Comparison of ENCODE assay signal across 8 cellular contexts in the genomic region with DNA sequence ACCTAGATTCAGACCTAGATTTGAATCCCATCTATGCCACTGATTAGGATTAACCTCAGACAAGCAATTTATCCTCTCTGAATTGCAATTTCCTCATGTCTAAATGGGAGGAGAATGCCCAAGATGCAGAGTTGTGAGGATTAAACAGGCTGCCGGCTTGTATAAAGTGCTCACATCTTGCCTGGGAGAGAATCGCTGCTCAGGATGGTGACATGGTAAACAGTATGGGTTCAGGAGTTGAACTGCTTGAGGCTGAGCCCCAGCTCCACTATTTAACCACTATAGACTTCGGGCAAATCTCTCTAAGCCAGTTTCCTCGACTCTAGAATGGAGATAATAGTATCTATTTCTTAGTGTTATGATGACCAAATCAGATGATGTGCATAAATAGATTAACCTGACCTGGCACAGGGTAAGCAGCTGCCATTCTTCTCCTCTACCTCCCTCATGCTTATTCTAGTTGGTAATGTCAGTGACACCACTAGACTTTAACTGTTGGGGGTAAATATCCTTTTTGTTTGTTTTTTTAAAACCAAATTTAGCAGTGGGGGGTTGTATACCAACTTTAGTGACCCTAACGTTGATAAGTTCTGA. TPM values are rescaled to one million over a fixed set of nuclear protein-coding genes. Genes with fewer than 3 reads are reported as not detected.
DNase-seq lines count a peak whose midpoint lies in the region; FAIRE-seq and TF ChIP-seq lines count a peak whose summit lies in the region.

No MANE protein-coding gene starts in this region.

- peak overlapping the region; percentile 60 for H3K27ac ChIP-seq in OCI-LY1 (ENCODE audit: low read depth, low read length, poor library complexity, severe bottlenecking)
- H3K27ac ChIP-seq in endothelial cell of umbilical vein (ENCODE audit: insufficient read depth, low read depth, low read length): no peak overlapping the region
- peak overlapping the region; percentile 87 for H3K27ac ChIP-seq in parathyroid adenoma

- TSS peak; percentile 25 for BruUV-seq in endothelial cell of umbilical vein (replicated peaks; lab: Mats Ljungman, UMichigan)

- H3K9ac ChIP-seq in OCI-LY1 (ENCODE audit: low read length): peak overlapping the region; percentile 61
- H3K9ac ChIP-seq in endothelial cell of umbilical vein (replicated peaks; ENCODE audit: extremely low read depth, insufficient read depth, low read length): peak overlapping the region; percentile 14
- H3K9ac ChIP-seq in parathyroid adenoma: no peak overlapping the region

- no peaks in the 10 kb centered on the region for H3K9me1 ChIP-seq in endothelial cell of umbilical vein (replicated peaks; ENCODE audit: control insufficient read depth, extremely low read depth, insufficient read depth, low read length)

- dilution Hi-C loops in endothelial cell of umbilical vein (cut with MboI; ENCODE audit: extremely low pct_ligation_motif_present, low sequenced_read_pairs): no loop called here

- H3K27me3 ChIP-seq in OCI-LY1 (ENCODE audit: insufficient read depth, low read length) (no peaks in the 10 kb centered on the region), endothelial cell of umbilical vein (ENCODE audit: control insufficient read depth in 2 of 2, insufficient read depth in 2 of 2, low read length in 2 of 2) (no peaks in the 10 kb centered on the region), parathyroid adenoma (ENCODE audit: control insufficient read depth, insufficient read depth, low read length) (no peaks in the 10 kb centered on the region)

- H3K9me2 ChIP-seq in OCI-LY1 (ENCODE audit: low read depth, low read length): no peaks in the 10 kb centered on the region

- TF ChIP-seq CTCF in GM12864 (IDR thresholded peaks at IDR 0.05; ENCODE audit: low read depth, low read length, missing control alignments): no peak
- no peak for TF ChIP-seq CTCF in OCI-LY1 (IDR thresholded peaks at IDR 0.05; ENCODE audit: low read length)
- TF ChIP-seq CTCF in endothelial cell of umbilical vein (IDR thresholded peaks at IDR 0.05; ENCODE audit: extremely low read depth in 1 of 2, insufficient read depth in 1 of 2, low read depth in 1 of 2, low read length in 2 of 2): no peak
- no peak for TF ChIP-seq CTCF in parathyroid adenoma (IDR thresholded peaks at IDR 0.05)
- TF ChIP-seq CTCF in GM10248 (IDR thresholded peaks at IDR 0.05; ENCODE audit: control extremely low read depth, extremely low read depth, low read depth, missing control alignments): no peak

- FAIRE-seq in endothelial cell of umbilical vein (lab: Jason Lieb, UNC): no peak

- no peaks in the 10 kb centered on the region for H3K9me3 ChIP-seq in OCI-LY1 (ENCODE audit: low read length)
- no peaks in the 10 kb centered on the region for H3K9me3 ChIP-seq in endothelial cell of umbilical vein (replicated peaks; ENCODE audit: control insufficient read depth, insufficient read depth, low read length)
- H3K9me3 ChIP-seq in parathyroid adenoma (ENCODE audit: control insufficient read depth, low read length): no peaks in the 10 kb centered on the region

- H3K36me3 ChIP-seq in OCI-LY1 (ENCODE audit: insufficient read depth, low read length): peaks cover 59% of the 10 kb centered on the region
- peaks cover 2 to 15% of the 10 kb centered on the region in 2 experiments for H3K36me3 ChIP-seq in endothelial cell of umbilical vein (ENCODE audit: control insufficient read depth in 2 of 2, extremely low read depth in 1 of 2, insufficient read depth in 2 of 2, low read length in 2 of 2)
- H3K36me3 ChIP-seq in parathyroid adenoma (ENCODE audit: control insufficient read depth, insufficient read depth, low read length): no peaks in the 10 kb centered on the region

- H3K4me1 ChIP-seq in OCI-LY1 (ENCODE audit: insufficient read depth, low read length, severe bottlenecking) (peaks cover 25% of the 10 kb centered on the region), endothelial cell of umbilical vein (ENCODE audit: control insufficient read depth, extremely low read depth, insufficient read depth, low read length) (peaks cover 23% of the 10 kb centered on the region), parathyroid adenoma (peaks cover 12% of the 10 kb centered on the region)

- peaks cover 20% of the 10 kb centered on the region for H3K79me2 ChIP-seq in OCI-LY1 (ENCODE audit: insufficient read depth, low read length)
- H3K79me2 ChIP-seq in endothelial cell of umbilical vein (ENCODE audit: control insufficient read depth, insufficient read depth, low read length): peaks cover 26% of the 10 kb centered on the region
- peaks cover 11% of the 10 kb centered on the region for H3K79me2 ChIP-seq in parathyroid adenoma

- H3K4me2 ChIP-seq in OCI-LY1 (ENCODE audit: low read length) (peak overlapping the region; percentile 71), endothelial cell of umbilical vein (ENCODE audit: insufficient read depth, low read length) (peak overlapping the region; percentile 59), parathyroid adenoma (ENCODE audit: low read length) (peak overlapping the region; percentile 5)

- H2AFZ ChIP-seq in OCI-LY1 (ENCODE audit: low read length): peak overlapping the region; percentile 82; the same call in 1 of the 2 replicates
- peak overlapping the region; percentile 77 for H2AFZ ChIP-seq in endothelial cell of umbilical vein (ENCODE audit: low read depth, low read length)
- H2AFZ ChIP-seq in parathyroid adenoma: peak overlapping the region; percentile 63

- H3K4me3 ChIP-seq in GM12864 (ENCODE audit: low read depth, low read length) (peak overlapping the region; percentile 35), OCI-LY1 (ENCODE audit: low read depth, low read length, poor library complexity, severe bottlenecking) (peak overlapping the region; percentile 50), endothelial cell of umbilical vein (replicated peaks in 1 of 3; ENCODE audit: insufficient read depth in 1 of 3, low read depth in 1 of 3, low read length in 3 of 3) (peak overlapping the region in 2 of 3 experiments; percentile 9 to 18), parathyroid adenoma (ENCODE audit: low read depth, low read length) (peak overlapping the region; percentile 76)

- peaks cover 1% of the 10 kb centered on the region; the same call in 1 of the 2 replicates for H3F3A ChIP-seq in OCI-LY1 (ENCODE audit: insufficient read depth, low read length)

- no peak for TF ChIP-seq POLR2A in endothelial cell of umbilical vein (IDR thresholded peaks at IDR 0.05; ENCODE audit: low read depth, low read length)

- POLR2A ChIA-PET in endothelial cell of umbilical vein (lab: Charles Lee) (interaction anchor here (0.6 to 2.2 kb wide), 14 partner anchors 9 to 364 kb away, joined by 3 to 9 read pairs (median 4); a partner anchor contains a TSS), GM10248 (lab: Yijun Ruan, JAX) (interaction anchor here (0.5 to 2.0 kb wide), 20 partner anchors 9 to 949 kb away, joined by 3 to 19 read pairs (median 4); a partner anchor contains a TSS)

- no peaks in the 10 kb centered on the region for H4K20me1 ChIP-seq in OCI-LY1 (ENCODE audit: insufficient read depth, low read length)
- H4K20me1 ChIP-seq in endothelial cell of umbilical vein (replicated peaks; ENCODE audit: control insufficient read depth, extremely low read depth, insufficient read depth, low read length): no peaks in the 10 kb centered on the region

- intact Hi-C loops in endothelial cell of umbilical vein (cut with micrococcal nuclease): no loop called here

- DNase-seq in GM12864 (ENCODE audit: low read depth) (no peak), endothelial cell of umbilical vein (ENCODE audit: low read depth, low spot score) (no peak), GM10248 (ENCODE audit: extremely low spot score) (no peak), SKM-1 treated with dmso at 0.1 percent for 144 hours (lab: John Stamatoyannopoulos, UW; ENCODE audit: unreplicated experiment) (no peak), ureter (ENCODE audit: low spot score) (no peak)
- DNase-seq in central memory CD4-positive, alpha-beta T cell: no peak

- CTCF ChIA-PET in endothelial cell of umbilical vein (lab: Charles Lee) (interaction anchor here (0.6 to 2.4 kb wide), 29 partner anchors 10 to 420 kb away, joined by 3 to 25 read pairs (median 4); a partner anchor contains a TSS), GM10248 (lab: Yijun Ruan, JAX) (interaction anchor here (0.7 to 4.0 kb wide), 32 partner anchors 9 to 487 kb away, joined by 3 to 76 read pairs (median 4); a partner anchor contains a TSS)

RNA-seq across cellular contexts. Expression of a gene that starts 0.7 kb away (rescaled TPM):
- 1,014 and 1,102 TPM in 2 replicates for total RNA-seq in endothelial cell of umbilical vein
- 2,467 and 2,620 TPM in 2 replicates for polyA plus RNA-seq in endothelial cell of umbilical vein
- 4,890 and 5,080 TPM in 2 replicates for polyA plus RNA-seq in endothelial cell of umbilical vein (2011; cell fraction: cytosol; rRNA removed)
- polyA plus RNA-seq in endothelial cell of umbilical vein (2011; cell fraction: nucleus; rRNA removed): 1,058 and 1,799 TPM in 2 replicates
- 2,952 and 3,928 TPM in 2 replicates for polyA plus RNA-seq in endothelial cell of umbilical vein (2012)
- 1,135 and 1,329 TPM in 2 replicates for polyA minus RNA-seq in endothelial cell of umbilical vein
- polyA minus RNA-seq in endothelial cell of umbilical vein (2011; cell fraction: cytosol; rRNA and poly(A)+ RNA removed): 601 TPM
- polyA minus RNA-seq in endothelial cell of umbilical vein (2011; cell fraction: nucleus; rRNA and poly(A)+ RNA removed): 149 and 293 TPM in 2 replicates
- total RNA-seq in ureter: 1,133 TPM

RNA-seq across cellular contexts. Expression of a gene that starts 9.1 kb away (rescaled TPM):
- total RNA-seq in endothelial cell of umbilical vein (9.4 and 11.1 TPM in 2 replicates), ureter (30.5 TPM)
- polyA plus RNA-seq in endothelial cell of umbilical vein: 22.5 and 23.5 TPM in 2 replicates
- polyA plus RNA-seq in endothelial cell of umbilical vein (2011; cell fraction: cytosol; rRNA removed): 17.1 and 17.9 TPM in 2 replicates
- 13.8 and 14.5 TPM in 2 replicates for polyA plus RNA-seq in endothelial cell of umbilical vein (2011; cell fraction: nucleus; rRNA removed)
- 8.8 and 9.0 TPM in 2 replicates for polyA plus RNA-seq in endothelial cell of umbilical vein (2012)
- 11.0 and 11.7 TPM in 2 replicates for polyA minus RNA-seq in endothelial cell of umbilical vein
- 11.2 TPM for polyA minus RNA-seq in endothelial cell of umbilical vein (2011; cell fraction: cytosol; rRNA and poly(A)+ RNA removed)
- 4.4 and 5.2 TPM in 2 replicates for polyA minus RNA-seq in endothelial cell of umbilical vein (2011; cell fraction: nucleus; rRNA and poly(A)+ RNA removed)

RNA-seq across cellular contexts. Expression of a gene that starts 17.1 kb away (rescaled TPM):
- 11.7 and 12.0 TPM in 2 replicates for total RNA-seq in endothelial cell of umbilical vein
- polyA plus RNA-seq in endothelial cell of umbilical vein: 7.3 and 9.2 TPM in 2 replicates
- polyA plus RNA-seq in endothelial cell of umbilical vein (2011; cell fraction: cytosol; rRNA removed): 7.5 and 7.8 TPM in 2 replicates
- 9.2 and 9.5 TPM in 2 replicates for polyA plus RNA-seq in endothelial cell of umbilical vein (2011; cell fraction: nucleus; rRNA removed)
- polyA plus RNA-seq in endothelial cell of umbilical vein (2012): 8.1 and 8.9 TPM in 2 replicates
- polyA minus RNA-seq in endothelial cell of umbilical vein: 11.6 and 13.4 TPM in 2 replicates
- polyA minus RNA-seq in endothelial cell of umbilical vein (2011; cell fraction: cytosol; rRNA and poly(A)+ RNA removed): 5.4 TPM
- polyA minus RNA-seq in endothelial cell of umbilical vein (2011; cell fraction: nucleus; rRNA and poly(A)+ RNA removed): 7.1 and 8.8 TPM in 2 replicates
- 24.7 TPM for total RNA-seq in ureter

RNA-seq across cellular contexts. Expression of a gene that starts 17.6 kb away (rescaled TPM):
- total RNA-seq in endothelial cell of umbilical vein (not detected in 2 replicates), ureter (2.7 TPM)
- polyA plus RNA-seq in endothelial cell of umbilical vein: 0.23 and 0.45 TPM in 2 replicates
- polyA plus RNA-seq in endothelial cell of umbilical vein (2011; cell fraction: cytosol; rRNA removed): 0.19 and 0.20 TPM in 2 replicates
- polyA plus RNA-seq in endothelial cell of umbilical vein (2011; cell fraction: nucleus; rRNA removed): 0.67 and 0.78 TPM in 2 replicates
- polyA plus RNA-seq in endothelial cell of umbilical vein (2012): 0.17 TPM in 1 of 2 replicates, not detected in the other
- 0.15 and 1.2 TPM in 2 replicates for polyA minus RNA-seq in endothelial cell of umbilical vein
- polyA minus RNA-seq in endothelial cell of umbilical vein (2011; cell fraction: cytosol; rRNA and poly(A)+ RNA removed): 1.9 TPM
- polyA minus RNA-seq in endothelial cell of umbilical vein (2011; cell fraction: nucleus; rRNA and poly(A)+ RNA removed): 0.53 and 1.4 TPM in 2 replicates

RNA-seq across cellular contexts. Expression of a gene that starts 24.7 kb away (rescaled TPM):
- total RNA-seq in endothelial cell of umbilical vein: 482 and 487 TPM in 2 replicates
- polyA plus RNA-seq in endothelial cell of umbilical vein: 339 and 370 TPM in 2 replicates
- 350 and 373 TPM in 2 replicates for polyA plus RNA-seq in endothelial cell of umbilical vein (2011; cell fraction: cytosol; rRNA removed)
- 171 and 172 TPM in 2 replicates for polyA plus RNA-seq in endothelial cell of umbilical vein (2011; cell fraction: nucleus; rRNA removed)
- 681 and 716 TPM in 2 replicates for polyA plus RNA-seq in endothelial cell of umbilical vein (2012)
- 606 and 665 TPM in 2 replicates for polyA minus RNA-seq in endothelial cell of umbilical vein
- polyA minus RNA-seq in endothelial cell of umbilical vein (2011; cell fraction: cytosol; rRNA and poly(A)+ RNA removed): 77.7 TPM
- 61.4 and 67.8 TPM in 2 replicates for polyA minus RNA-seq in endothelial cell of umbilical vein (2011; cell fraction: nucleus; rRNA and poly(A)+ RNA removed)
- 128 TPM for total RNA-seq in ureter

Comparison
In these comparisons a context has a peak if more than half of its experiments do, and no peak if none do; other contexts are left out.
1. H3K4me3 ChIP-seq: peak in every context shown above with its lines; median percentile 76 in parathyroid adenoma; 50 in OCI-LY1; 35 in GM12864; 14 in endothelial cell of umbilical vein.
2. H3K4me2 ChIP-seq: peak in every context shown above with its lines; median percentile 71 in OCI-LY1; 59 in endothelial cell of umbilical vein; 5 in parathyroid adenoma.